Comparison of ENCODE assay signal across 9 cellular contexts in the genomic region with DNA sequence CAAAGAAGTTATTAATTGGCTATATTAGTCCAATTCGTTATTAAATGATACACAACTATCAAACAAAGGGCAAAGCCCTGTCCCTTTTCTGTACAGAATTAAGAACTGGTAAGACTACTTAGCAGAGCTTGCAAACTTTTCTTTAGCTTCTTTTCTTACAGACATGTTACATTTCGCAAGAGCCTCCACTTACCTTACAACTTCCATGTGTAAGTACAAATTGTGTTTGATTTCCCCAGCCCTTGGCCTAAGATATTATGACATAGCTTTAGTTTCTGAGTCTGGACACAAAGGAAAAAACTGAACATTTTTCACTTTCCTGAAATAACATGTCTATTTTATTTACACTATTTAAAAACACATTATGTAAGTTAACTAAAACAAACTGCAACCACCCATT. TPM values are rescaled to one million over a fixed set of nuclear protein-coding genes. Genes with fewer than 3 reads are reported as not detected.
A peak's percentile ranks its signal among the peaks of the same experiment; 100 is the strongest.
DNase-seq lines count a peak whose midpoint lies in the region; ATAC-seq and TF ChIP-seq lines count a peak whose summit lies in the region.
"Had no signal": no experiment of that assay in that cellular context is flagged by ENCODE, and none has a peak within 500 bp of the region (broad histone marks: within the 10 kb centered on the region; RNA-seq: fewer than 3 reads in every experiment).

No MANE protein-coding gene starts in this region.

- H3K4me1 Mint-ChIP-seq in CD8-positive, alpha-beta memory T cell, result peaks cover 44 to 61% (median 51%) of the 10 kb centered on the region in 3 donors

- CTCF ChIA-PET in CD8-positive, alpha-beta memory T cell (lab: Charles Lee), result interaction anchor here (1.4 to 2.2 kb wide), 2 partner anchors 11 to 51 kb away, joined by 3 to 9 read pairs; a partner anchor contains a TSS
- CTCF ChIA-PET in OCI-LY7 (lab: Charles Lee; ENCODE audit: unreplicated experiment), result interaction anchor here (0.5 kb wide), 1 partner anchor 64 kb away, joined by 3 read pairs; no protein-coding TSS in a partner anchor

- H3K27me3 ChIP-seq in CD8-positive, alpha-beta memory T cell (ENCODE audit: insufficient read depth, low read length, poor library complexity, severe bottlenecking), result no peaks in the 10 kb centered on the region
- H3K27me3 ChIP-seq in parathyroid adenoma (ENCODE audit: control insufficient read depth, insufficient read depth, low read length), result no peaks in the 10 kb centered on the region
- H3K27me3 ChIP-seq: SJCRH30 had no signal

- H3K4me2 ChIP-seq in OCI-LY7 (ENCODE audit: low read length) (peak overlapping the region; percentile 97), parathyroid adenoma (ENCODE audit: low read length) (peak overlapping the region; percentile 93)

- no peaks in the 10 kb centered on the region for H3K9me3 Mint-ChIP-seq in CD8-positive, alpha-beta memory T cell

- H3K9me3 ChIP-seq in CD8-positive, alpha-beta memory T cell (ENCODE audit: low read length), result no peaks in the 10 kb centered on the region
- H3K9me3 ChIP-seq in OCI-LY7 (ENCODE audit: low read length), result no peaks in the 10 kb centered on the region
- H3K9me3 ChIP-seq in parathyroid adenoma (ENCODE audit: control insufficient read depth, low read length), result no peaks in the 10 kb centered on the region
- H3K9me3 ChIP-seq: SJCRH30 had no signal

- H3K27ac Mint-ChIP-seq in CD8-positive, alpha-beta memory T cell, result peak overlapping the region in 6 of 8 donors; percentile 45 to 98 (median 92)

- H3K27ac ChIP-seq in CD8-positive, alpha-beta memory T cell (ENCODE audit: low read depth, low read length), result peak overlapping the region; percentile 82
- peak overlapping the region; percentile 35 for H3K27ac ChIP-seq in OCI-LY7 (ENCODE audit: low read depth, low read length, poor library complexity, severe bottlenecking)
- peak overlapping the region; percentile 86 for H3K27ac ChIP-seq in parathyroid adenoma
- H3K27ac ChIP-seq: SJCRH30 had no signal

- POLR2A ChIA-PET in CD8-positive, alpha-beta memory T cell (lab: Charles Lee), result interaction anchor here (1.2 kb wide), 1 partner anchor 52 kb away, joined by 3 read pairs; a partner anchor contains a TSS
- POLR2A ChIA-PET in OCI-LY7 (lab: Charles Lee), result interaction anchor here (0.5 to 2.4 kb wide), 8 partner anchors 11 to 603 kb away, joined by 3 to 12 read pairs (median 3); a partner anchor contains a TSS

- H3K4me1 ChIP-seq in CD8-positive, alpha-beta memory T cell (ENCODE audit: insufficient read depth, low read length), result peaks cover 31% of the 10 kb centered on the region
- peaks cover 34% of the 10 kb centered on the region for H3K4me1 ChIP-seq in OCI-LY7 (ENCODE audit: insufficient read depth, low read length, poor library complexity, severe bottlenecking)
- peaks cover 11% of the 10 kb centered on the region for H3K4me1 ChIP-seq in parathyroid adenoma

- peaks cover 0 to 17% (median 0%) of the 10 kb centered on the region in 3 donors for H3K36me3 Mint-ChIP-seq in CD8-positive, alpha-beta memory T cell

- no peaks in the 10 kb centered on the region for H3K27me3 Mint-ChIP-seq in CD8-positive, alpha-beta memory T cell

- H4K20me1 ChIP-seq in OCI-LY7 (ENCODE audit: insufficient read depth, low read length), result no peaks in the 10 kb centered on the region

- H3K9me2 ChIP-seq in OCI-LY7 (ENCODE audit: insufficient read depth, low read length), result no peaks in the 10 kb centered on the region

- H2AFZ ChIP-seq in OCI-LY7 (ENCODE audit: low read length), result no peak overlapping the region
- no peak overlapping the region for H2AFZ ChIP-seq in parathyroid adenoma

- H3K4me3 Mint-ChIP-seq in CD8-positive, alpha-beta memory T cell, result peak overlapping the region; percentile 92 to 99 (median 98)

- H3K4me3 ChIP-seq in CD8-positive, alpha-beta memory T cell (ENCODE audit: low read length), result no peak overlapping the region
- H3K4me3 ChIP-seq in OCI-LY7 (ENCODE audit: low read depth, low read length, poor library complexity, severe bottlenecking), result peak overlapping the region; percentile 90
- H3K4me3 ChIP-seq in epithelial cell of esophagus (ENCODE audit: low read length), result peak overlapping the region; percentile 90
- peak overlapping the region; percentile 99 for H3K4me3 ChIP-seq in parathyroid adenoma (ENCODE audit: low read depth, low read length)

- ATAC-seq in HG02610 (IDR thresholded peaks at IDR 0.05; ENCODE audit: unreplicated experiment) (no peak), GM18498 (IDR thresholded peaks at IDR 0.05; ENCODE audit: unreplicated experiment) (no peak)

- BruUV-seq in OCI-LY7 (replicated peaks; lab: Mats Ljungman, UMichigan), result no TSS peak

- intact Hi-C loops in OCI-LY7 (cut with micrococcal nuclease; ENCODE audit: unreplicated experiment), result no loop called here

- H3K9ac ChIP-seq in parathyroid adenoma, result no peak overlapping the region

- TF ChIP-seq CTCF in OCI-LY7 (conservative IDR thresholded peaks at IDR 0.05; ENCODE audit: low read length) (no peak), epithelial cell of esophagus (IDR thresholded peaks at IDR 0.05; ENCODE audit: insufficient read depth, low read depth, low read length, missing control alignments) (no peak), parathyroid adenoma (IDR thresholded peaks at IDR 0.05) (no peak)

- DNase-seq in CD8-positive, alpha-beta memory T cell, result no peak
- no peak for DNase-seq in OCI-LY7 (ENCODE audit: low spot score)
- peak; percentile 45 for DNase-seq in epithelial cell of esophagus (ENCODE audit: low read depth)
- no peak for DNase-seq in activated CD4-positive, CD25-positive, alpha-beta regulatory T cell treated with anti-CD3 and anti-CD28 coated beads, Interleukin-2, amount 50 U/mL, for 72 hours
- no peak for DNase-seq in NCI-H446 (lab: John Stamatoyannopoulos, UW)
- DNase-seq: SJCRH30 had no signal

- H3K36me3 ChIP-seq in CD8-positive, alpha-beta memory T cell (ENCODE audit: insufficient read depth, low read length), result no peaks in the 10 kb centered on the region
- H3K36me3 ChIP-seq in OCI-LY7 (ENCODE audit: insufficient read depth, low read length) (no peaks in the 10 kb centered on the region), parathyroid adenoma (ENCODE audit: control insufficient read depth, insufficient read depth, low read length) (no peaks in the 10 kb centered on the region)
- H3K36me3 ChIP-seq: SJCRH30 had no signal

- peaks cover 52% of the 10 kb centered on the region for H3K79me2 ChIP-seq in OCI-LY7 (ENCODE audit: insufficient read depth, low read depth, low read length)
- H3K79me2 ChIP-seq in parathyroid adenoma, result peaks cover 26% of the 10 kb centered on the region

RNA-seq across cellular contexts. Expression of a gene that starts 1.7 kb away (rescaled TPM):
- total RNA-seq in CD8-positive, alpha-beta memory T cell, result 10 to 100 TPM; 27.6 to 28.1 TPM
- polyA plus RNA-seq in CD8-positive, alpha-beta memory T cell, result 13.4 TPM
- total RNA-seq in OCI-LY7 (2014; rRNA removed; shearing (Covaris generic)), result 5.9 and 6.8 TPM in 2 replicates
- total RNA-seq in OCI-LY7 (2022), result 23.2 and 26.5 TPM in 2 replicates

RNA-seq across cellular contexts. Expression of a gene that starts 51.4 kb away (rescaled TPM):
- total RNA-seq in CD8-positive, alpha-beta memory T cell, result 100 to 1,000 TPM; 342 to 350 TPM
- polyA plus RNA-seq in CD8-positive, alpha-beta memory T cell, result 529 TPM
- total RNA-seq in OCI-LY7 (2014; rRNA removed; shearing (Covaris generic)), result 423 and 500 TPM in 2 replicates
- 374 and 417 TPM in 2 replicates for total RNA-seq in OCI-LY7 (2022)

Comparison
In these comparisons a context has a peak if more than half of its experiments do, and no peak if none do; other contexts are left out.
1. H3K27ac ChIP-seq: peak in every context shown above with its lines; median percentile 86 in parathyroid adenoma; 82 in CD8-positive, alpha-beta memory T cell; 35 in OCI-LY7.